9 cellular contexts compared by ENCODE assay signal in the genomic region with DNA sequence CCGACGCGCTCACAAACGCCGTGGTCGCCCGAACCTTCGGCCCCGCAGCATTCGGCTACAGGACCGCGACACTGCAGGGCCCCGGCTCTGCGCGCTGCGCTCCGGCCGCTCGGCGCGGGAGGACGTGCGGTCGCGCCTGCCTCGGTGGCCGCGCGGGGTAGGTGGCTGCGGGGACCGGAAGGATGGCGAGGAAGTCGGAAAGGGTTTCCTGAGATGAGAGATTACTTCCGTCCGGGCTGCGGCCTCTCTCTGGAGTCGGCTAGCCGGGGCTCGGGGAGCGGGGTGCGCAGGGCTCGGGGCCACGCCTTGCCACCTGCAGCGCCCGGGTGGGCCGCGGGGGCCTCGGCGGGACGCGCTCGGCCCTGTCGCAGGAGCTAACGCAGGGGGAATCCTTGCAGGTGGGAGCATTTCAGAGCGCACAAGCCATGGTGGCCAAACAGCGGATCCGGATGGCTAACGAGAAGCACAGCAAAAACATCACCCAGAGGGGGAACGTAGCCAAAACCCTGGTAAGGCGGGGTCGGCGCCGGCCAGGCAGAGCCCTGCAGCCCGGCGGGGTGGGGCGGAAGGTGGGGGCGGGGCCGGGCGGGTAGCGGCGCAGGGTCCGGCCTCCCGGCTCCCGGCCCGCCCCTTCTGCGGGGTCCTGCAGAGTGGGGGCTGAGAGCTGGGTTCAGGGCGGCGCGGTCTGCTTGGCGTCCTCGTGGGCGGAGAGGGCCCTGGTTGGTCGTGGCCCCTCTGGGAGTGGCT. TPM values are rescaled to one million over a fixed set of nuclear protein-coding genes. Genes with fewer than 3 reads are reported as not detected.
A peak's percentile ranks its signal among the peaks of the same experiment; 100 is the strongest.
DNase-seq lines count a peak whose midpoint lies in the region; ATAC-seq lines count a peak whose summit lies in the region.
"Had no signal": no experiment of that assay in that cellular context is flagged by ENCODE, and none has a peak within 500 bp of the region (broad histone marks: within the 10 kb centered on the region; RNA-seq: fewer than 3 reads in every experiment).

A gene (plus strand): TSS at position 224 of the 747 bp plus-strand sequence. CDS start 202 bp downstream, at position 426.

- no peak within 1 kb of the TSS for H3K27ac Mint-ChIP-seq in activated naive CD8-positive, alpha-beta T cell treated with anti-CD3 and anti-CD28 coated beads for 36 hours

- 3% methylated on average over 82 of the region's 83 CpGs for WGBS in right cardiac atrium

- peak in 2 of 3 experiments; percentile 71 to 76 for DNase-seq in NCI-H1417 (lab: John Stamatoyannopoulos, UW)
- no peak for DNase-seq in NCI-H1417 treated with DMSO at 0.1 percent for 48 hours (lab: John Stamatoyannopoulos, UW)
- DNase-seq in activated naive CD8-positive, alpha-beta T cell treated with anti-CD3 and anti-CD28 coated beads for 36 hours = peak; percentile 28
- DNase-seq in right cardiac atrium = peak; percentile 40 to 77 (median 77)
- DNase-seq in putamen (ENCODE audit: low spot score) = peak; percentile 50

- H3K36me3 Mint-ChIP-seq in activated naive CD8-positive, alpha-beta T cell treated with anti-CD3 and anti-CD28 coated beads for 36 hours = no peaks in the 10 kb centered on the region

- peak within 1 kb of the TSS; percentile 36 for H3K27ac ChIP-seq in right cardiac atrium (ENCODE audit: low read length)

- H3K27me3 Mint-ChIP-seq in activated naive CD8-positive, alpha-beta T cell treated with anti-CD3 and anti-CD28 coated beads for 36 hours = peaks cover 30% of the 10 kb centered on the region

- H3K9me3 Mint-ChIP-seq in activated naive CD8-positive, alpha-beta T cell treated with anti-CD3 and anti-CD28 coated beads for 36 hours = no peaks in the 10 kb centered on the region

- H3K4me3 Mint-ChIP-seq in activated naive CD8-positive, alpha-beta T cell treated with anti-CD3 and anti-CD28 coated beads for 36 hours = peak within 1 kb of the TSS; percentile 65

- H3K9me3 ChIP-seq in right cardiac atrium (ENCODE audit: control insufficient read depth, low read length) = no peaks in the 10 kb centered on the region

- peak within 1 kb of the TSS; percentile 78 for H3K4me3 ChIP-seq in right cardiac atrium (ENCODE audit: low read length)

- peaks cover 7% of the 10 kb centered on the region for H3K4me1 Mint-ChIP-seq in activated naive CD8-positive, alpha-beta T cell treated with anti-CD3 and anti-CD28 coated beads for 36 hours

- H3K4me1 ChIP-seq in right cardiac atrium (ENCODE audit: control insufficient read depth, insufficient read depth, low read length) = peaks cover 2% of the 10 kb centered on the region

- ATAC-seq in right cardiac atrium (peak; percentile 80 to 85), HG02840 (IDR thresholded peaks at IDR 0.05; ENCODE audit: low FRiP score, unreplicated experiment) (no peak), HG02571 (IDR thresholded peaks at IDR 0.05; ENCODE audit: unreplicated experiment) (no peak), GM19397 (IDR thresholded peaks at IDR 0.05; ENCODE audit: unreplicated experiment) (no peak)
- ATAC-seq: Panc1 had no signal

- intact Hi-C loops in right cardiac atrium (cut with DNase I) = loop anchor here in 1 of 4 donors (10.0 kb wide), 1 partner anchor 69 kb away; no protein-coding TSS in a partner anchor

- no peaks in the 10 kb centered on the region for H3K27me3 ChIP-seq in right cardiac atrium (ENCODE audit: control insufficient read depth, insufficient read depth)

RNA-seq across cellular contexts. Expression of the gene that starts here (rescaled TPM):
- 1 to 10 TPM; 3.1 TPM for total RNA-seq in activated naive CD8-positive, alpha-beta T cell treated with anti-CD3 and anti-CD28 coated beads for 36 hours
- 10 to 100 TPM; 19.4 to 28.2 (median 23.1) TPM for total RNA-seq in right cardiac atrium
- 36.2 TPM for polyA plus RNA-seq in right cardiac atrium

Comparison
In these comparisons a context has a peak if more than half of its experiments do, and no peak if none do; other contexts are left out.
1. RNA of the gene that starts here (total RNA-seq): 19.4 to 28.2 TPM in right cardiac atrium; 3.1 TPM in activated naive CD8-positive, alpha-beta T cell treated with anti-CD3 and anti-CD28 coated beads for 36 hours; every median in the first group is over 4 times any median in the second.
2. ATAC-seq: peak in right cardiac atrium (2 of 2); none in HG02840 (single experiment), HG02571 (single experiment) and GM19397 (single experiment).